In the genomic region with DNA sequence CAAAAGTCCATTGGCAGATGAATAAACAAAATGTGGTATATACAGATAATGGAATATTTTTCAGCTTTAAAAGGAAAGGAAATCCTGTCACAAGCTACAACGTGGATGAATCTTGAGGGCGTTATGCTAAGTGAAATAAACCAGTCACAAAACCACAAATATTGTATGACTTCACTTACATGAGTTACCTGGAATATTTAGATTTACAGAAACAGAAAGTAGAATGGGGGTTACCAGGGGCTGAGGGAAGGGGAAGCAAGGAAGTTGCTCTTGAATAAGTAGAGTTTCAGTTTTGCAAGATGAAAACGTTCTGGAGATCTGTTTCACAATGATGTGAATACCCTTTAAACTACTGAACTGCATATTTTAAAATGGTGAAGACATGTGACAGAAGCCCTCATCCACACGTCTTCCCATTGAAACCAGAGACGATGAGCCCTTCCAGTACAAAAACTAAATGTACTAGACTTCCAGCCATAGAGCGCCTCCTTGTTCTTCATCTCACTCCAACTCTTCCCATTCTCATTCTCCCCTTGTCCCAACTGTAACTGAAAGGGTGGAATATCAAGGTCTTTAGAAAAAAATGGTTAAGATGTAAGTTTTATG, we compare ENCODE assay signal across 9 cellular contexts.
DNase-seq lines count a peak whose midpoint lies in the region; ATAC-seq and TF ChIP-seq lines count a peak whose summit lies in the region.
"Had no signal": no experiment of that assay in that cellular context is flagged by ENCODE, and none has a peak within 500 bp of the region (broad histone marks: within the 10 kb centered on the region; RNA-seq: fewer than 3 reads in every experiment).

No MANE protein-coding gene starts in this region.

- no peaks in the 10 kb centered on the region; the same call in none of the 2 replicates for H3K9me3 ChIP-seq in SJCRH30 (replicated peaks)

- no peak overlapping the region for H3K27ac ChIP-seq in SJCRH30

- TF ChIP-seq CTCF in GM12864 (IDR thresholded peaks at IDR 0.05; ENCODE audit: low read depth, low read length, missing control alignments) (no peak), GM20000 (IDR thresholded peaks at IDR 0.05; ENCODE audit: extremely low read depth, missing control alignments) (no peak)

- no peaks in the 10 kb centered on the region for H3K27me3 ChIP-seq in SJCRH30

- H3K36me3 ChIP-seq in SJCRH30 = peaks cover 42% of the 10 kb centered on the region

- peaks cover 0 to 5% of the 10 kb centered on the region in 2 donors for H3K9me3 Mint-ChIP-seq in activated naive CD4-positive, alpha-beta T cell treated with anti-CD3 and anti-CD28 coated beads, Interleukin-2, amount 50 U/mL, for 72 hours

- H3K4me3 ChIP-seq in GM12864 (ENCODE audit: low read depth, low read length) (no peak overlapping the region), SJCRH30 (no peak overlapping the region)

- H3K4me1 ChIP-seq in SJCRH30 = no peaks in the 10 kb centered on the region

- peak overlapping the region; percentile 81 to 96 for H3K27ac Mint-ChIP-seq in activated naive CD4-positive, alpha-beta T cell treated with anti-CD3 and anti-CD28 coated beads, Interleukin-2, amount 50 U/mL, for 72 hours

- peaks cover 20 to 36% of the 10 kb centered on the region in 2 donors for H3K36me3 Mint-ChIP-seq in activated naive CD4-positive, alpha-beta T cell treated with anti-CD3 and anti-CD28 coated beads, Interleukin-2, amount 50 U/mL, for 72 hours

- ATAC-seq in HG03460 (IDR thresholded peaks at IDR 0.05; ENCODE audit: unreplicated experiment) = peak; percentile 53
- peak; percentile 75 to 87 for ATAC-seq in activated naive CD4-positive, alpha-beta T cell treated with anti-CD3 and anti-CD28 coated beads, Interleukin-2, amount 50 U/mL, for 72 hours

- DNase-seq in GM12864 (ENCODE audit: low read depth) (peak; percentile 62), GM20000 (ENCODE audit: low spot score) (peak; percentile 25), NCI-H510A (lab: John Stamatoyannopoulos, UW) (no peak), SJCRH30 (no peak), GF-D8 (lab: John Stamatoyannopoulos, UW) (no peak), GDM1 (lab: John Stamatoyannopoulos, UW) (no peak)
- DNase-seq in activated naive CD4-positive, alpha-beta T cell treated with anti-CD3 and anti-CD28 coated beads, Interleukin-2, amount 50 U/mL, for 72 hours (ENCODE audit: low spot score in 2 of 2) = peak in 1 of 2 donors; percentile 27
- DNase-seq: activated gamma-delta T cell had no signal

Comparison
In these comparisons a context has a peak if more than half of its experiments do, and no peak if none do; other contexts are left out.
1. DNase-seq: peak in GM12864 (single experiment) and GM20000 (single experiment); none in NCI-H510A (single experiment), SJCRH30 (0 of 2), GF-D8 (single experiment) and GDM1 (single experiment).